20 cellular contexts compared by ENCODE assay signal in the genomic region with DNA sequence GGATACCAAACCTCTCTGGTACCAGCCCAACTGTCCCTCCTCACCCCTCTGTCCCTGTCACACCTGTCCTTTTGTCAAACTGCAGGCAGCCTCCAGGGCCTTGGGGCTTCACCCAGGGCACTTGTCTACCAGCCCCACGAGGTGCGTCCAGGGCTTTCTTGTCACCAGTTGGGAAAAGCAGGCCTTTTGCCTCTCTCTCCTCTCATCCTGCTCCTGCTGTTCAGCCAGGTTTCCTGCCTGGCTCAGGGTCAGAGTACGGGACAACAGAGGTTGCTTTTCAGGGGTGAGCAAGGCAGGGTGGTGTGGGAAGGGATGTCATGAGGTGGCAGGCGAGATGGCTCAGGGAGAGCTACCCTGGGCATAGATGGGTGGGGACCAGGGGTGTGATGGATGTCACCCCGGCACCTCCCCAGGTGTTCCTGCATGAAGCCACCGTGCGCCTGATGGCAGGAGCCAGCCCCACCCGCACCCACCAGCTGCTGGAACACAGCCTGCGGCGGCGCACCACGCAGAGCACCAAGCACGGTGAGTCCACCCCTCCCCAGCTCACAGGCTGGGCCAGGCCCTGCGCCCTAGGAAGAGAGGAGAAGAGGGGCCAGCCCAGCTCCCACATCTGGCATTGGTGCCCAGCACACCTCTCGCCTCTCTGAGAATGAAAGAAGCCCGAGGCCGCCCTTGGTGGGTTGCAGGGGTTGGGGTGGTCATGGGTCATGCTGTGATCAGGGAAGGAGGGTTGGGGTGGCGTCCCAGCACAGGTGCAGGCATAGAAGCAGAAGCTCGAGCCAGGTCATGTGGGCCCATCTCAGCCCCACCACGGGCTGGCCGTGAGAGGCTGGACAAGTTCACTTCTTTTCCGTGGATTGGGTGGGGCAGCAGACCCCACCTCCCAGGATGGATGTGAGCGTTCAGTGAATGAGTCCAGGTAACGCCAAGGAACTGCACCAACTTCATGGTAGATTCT. TPM values are rescaled to one million over a fixed set of nuclear protein-coding genes. Genes with fewer than 3 reads are reported as not detected.
"Had no signal": no experiment of that assay in that cellular context is flagged by ENCODE, and none has a peak within 500 bp of the region (broad histone marks: within the 10 kb centered on the region; RNA-seq: fewer than 3 reads in every experiment).

No MANE protein-coding gene starts in this region.

- H3K4me3 Mint-ChIP-seq: activated CD8-positive, alpha-beta T cell treated with anti-CD3 and anti-CD28 coated beads, Interleukin-2, amount 10 ng/mL, durations not matched to agents 7 days and 5 days; effector memory CD8-positive, alpha-beta T cell; naive thymus-derived CD4-positive, alpha-beta T cell had no signal

- H3K27me3 Mint-ChIP-seq: effector memory CD8-positive, alpha-beta T cell had no signal

- ATAC-seq: activated CD8-positive, alpha-beta T cell treated with anti-CD3 and anti-CD28 coated beads, Interleukin-2, amount 10 ng/mL, durations not matched to agents 7 days and 5 days; effector memory CD8-positive, alpha-beta T cell; left cardiac atrium; naive thymus-derived CD4-positive, alpha-beta T cell had no signal

- H3K9me3 ChIP-seq: neutrophil, upper lobe of left lung had no signal

- H3K4me3 ChIP-seq: lung, upper lobe of left lung had no signal

- H3K27ac Mint-ChIP-seq: activated CD8-positive, alpha-beta T cell treated with anti-CD3 and anti-CD28 coated beads, Interleukin-2, amount 10 ng/mL, durations not matched to agents 7 days and 5 days had no signal

- H3K9me3 Mint-ChIP-seq: effector memory CD8-positive, alpha-beta T cell; naive thymus-derived CD4-positive, alpha-beta T cell had no signal

- H3K27ac ChIP-seq: epithelial cell of prostate, neutrophil, upper lobe of left lung had no signal

- DNase-seq: activated CD4-positive, alpha-beta T cell treated with anti-CD3 and anti-CD28 coated beads for 4 hours; activated CD8-positive, alpha-beta memory T cell treated with anti-CD3 and anti-CD28 coated beads, Interleukin-2, amount 50 U/mL, for 4 hours; activated CD8-positive, alpha-beta T cell treated with anti-CD3 and anti-CD28 coated beads, Interleukin-2, amount 10 ng/mL, durations not matched to agents 7 days and 5 days; activated naive CD4-positive, alpha-beta T cell; dermis blood vessel endothelial cell; effector memory CD8-positive, alpha-beta T cell; left cardiac atrium; naive thymus-derived CD4-positive, alpha-beta T cell; stimulated activated CD4-positive, alpha-beta T cell treated with anti-CD3 and anti-CD28 coated beads, Interleukin-2, amount 100 ng/mL, for 48 hours; stimulated activated naive CD4-positive, alpha-beta T cell treated with Interleukin-2 at 50 U/mL for 16 hours; T-helper 2 cell had no signal

RNA-seq across cellular contexts. Expression of gene SHISA8, which starts 10.1 kb away (rescaled TPM):
- total RNA-seq: activated CD8-positive, alpha-beta T cell treated with anti-CD3 and anti-CD28 coated beads, Interleukin-2, amount 10 ng/mL, durations not matched to agents 7 days and 5 days; astrocyte; bronchial epithelial cell; chondrocyte; dermis blood vessel endothelial cell; frontal cortex; temporal lobe had no signal
- polyA plus RNA-seq: naive thymus-derived CD4-positive, alpha-beta T cell had no signal

RNA-seq across cellular contexts. Expression of gene TNFRSF13C, which starts 21.9 kb away (rescaled TPM):
- total RNA-seq: astrocyte, dermis blood vessel endothelial cell had no signal
